ENCODE assay signal across 30 cellular contexts in the genomic region with DNA sequence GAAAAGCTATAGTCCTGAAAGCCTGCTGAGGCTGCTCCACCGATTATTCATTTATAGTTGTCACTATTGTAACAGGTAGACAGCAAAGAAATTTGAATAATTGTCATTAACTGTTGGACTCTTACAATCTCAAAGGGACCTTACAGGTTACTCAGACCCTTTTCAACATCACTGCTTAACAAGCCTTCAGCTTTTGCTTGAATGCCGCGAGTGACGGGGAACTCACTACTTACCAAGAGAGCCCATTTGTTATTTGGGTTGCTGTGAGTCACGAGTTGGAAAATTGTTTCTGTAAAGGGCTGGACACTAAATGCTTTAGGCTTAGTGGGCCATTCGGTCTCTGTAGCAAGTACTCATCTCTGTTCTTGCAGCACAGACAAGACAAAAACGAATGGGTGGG. TPM values are rescaled to one million over a fixed set of nuclear protein-coding genes. Genes with fewer than 3 reads are reported as not detected.
"Had no signal": no experiment of that assay in that cellular context is flagged by ENCODE, and none has a peak within 500 bp of the region (broad histone marks: within the 10 kb centered on the region; RNA-seq: fewer than 3 reads in every experiment).

No MANE protein-coding gene starts in this region.

- H3K4me1 ChIP-seq: testis, thyroid gland, transverse colon, upper lobe of right lung, uterus had no signal

- H3K4me3 ChIP-seq: stomach, suprapubic skin, testis, thoracic aorta, thyroid gland, tibial artery, tibial nerve, transverse colon, upper lobe of left lung, upper lobe of right lung, uterus, vagina had no signal

- H3K27ac ChIP-seq: stomach, suprapubic skin, testis, thoracic aorta, thyroid gland, tibial artery, tibial nerve, transverse colon, upper lobe of left lung, upper lobe of right lung, uterus, vagina had no signal

- DNase-seq: stimulated activated CD4-positive, alpha-beta T cell treated with anti-CD3 and anti-CD28 coated beads, Interleukin-2, amount 100 ng/mL, for 48 hours; stimulated activated CD4-positive, alpha-beta T cell treated with anti-CD3 and anti-CD28 coated beads, Interleukin-4, amount 100 ng/mL, for 1 hour; stimulated activated CD4-positive, alpha-beta T cell treated with anti-CD3 and anti-CD28 coated beads, Interleukin-4, amount 100 ng/mL, for 24 hours; stimulated activated CD4-positive, alpha-beta T cell treated with anti-CD3 and anti-CD28 coated beads, Interleukin-4, amount 100 ng/mL, for 4 hours; stimulated activated CD8-positive, alpha-beta memory T cell treated with anti-CD3 and anti-CD28 coated beads, Interleukin-4, amount 100 ng/mL, for 48 hours; stimulated activated naive B cell treated with anti-CD40 and anti-IgM and Interleukin-4, amounts not matched to agents 10 μg/mL and 1 μg/mL and 100 μg/mL, for 72 hours; stimulated activated naive CD4-positive, alpha-beta T cell; stimulated activated naive CD4-positive, alpha-beta T cell treated with Interleukin-2 at 50 U/mL for 16 hours; stimulated activated naive CD8-positive, alpha-beta T cell treated with anti-CD3 and anti-CD28 coated beads, Interleukin-15, amount 100 ng/mL, for 72 hours; stimulated activated naive CD8-positive, alpha-beta T cell treated with anti-CD3 and anti-CD28 coated beads, Interleukin-15, Interleukin-2, amounts not matched to agents 100 U/mL and 50 U/mL, for 24 hours; stomach; substantia nigra; testis; thyroid gland; tibial artery; transverse colon; trophoblast cell; upper lobe of left lung; upper lobe of right lung; uterus had no signal

- H3K9me3 ChIP-seq: suprapubic skin, testis, thoracic aorta, thyroid gland, tibial artery, transverse colon, upper lobe of left lung, upper lobe of right lung, uterus, vagina had no signal

- H3K27me3 ChIP-seq: testis, thyroid gland, uterus, vagina had no signal

- H3K36me3 ChIP-seq: stomach, suprapubic skin, thoracic aorta, thyroid gland, tibial artery, tibial nerve, transverse colon, upper lobe of left lung, upper lobe of right lung, uterus, vagina had no signal

- ATAC-seq: stimulated activated effector memory CD8-positive, alpha-beta T cell treated with anti-CD3 and anti-CD28 coated beads, Interleukin-12 subunit alpha, Interleukin-12 subunit beta, amount 100 ng/mL, for 72 hours; stimulated activated memory B cell treated with anti-CD40 and anti-IgM and Interleukin-4, amounts not matched to agents 10 μg/mL and 1 μg/mL and 100 μg/mL, for 72 hours; stimulated activated naive B cell treated with anti-CD40 and anti-IgM and Interleukin-4, amounts not matched to agents 10 μg/mL and 1 μg/mL and 100 μg/mL, for 72 hours; stimulated activated naive CD8-positive, alpha-beta T cell treated with anti-CD3 and anti-CD28 coated beads, Interleukin-15, amount 100 ng/mL, for 72 hours; stimulated activated naive CD8-positive, alpha-beta T cell treated with anti-CD3 and anti-CD28 coated beads, Interleukin-15, Interleukin-2, amounts not matched to agents 100 U/mL and 50 U/mL, for 24 hours; upper lobe of right lung had no signal

- FAIRE-seq: urothelium cell line had no signal

RNA-seq across cellular contexts. Expression of a gene that starts 5.9 kb away (rescaled TPM):
- total RNA-seq: subcutaneous adipose tissue, suprapubic skin, thoracic aorta, tibial nerve, transverse colon, upper lobe of right lung, ureter, urinary bladder, vagina had no signal
- polyA plus RNA-seq: urinary bladder had no signal
